In genomic region chr10:44821290-44821689, GRCh38 we compare ENCODE assay signal across 27 cellular contexts.
"Had no signal": no experiment of that assay in that cellular context is flagged by ENCODE, and none has a peak within 500 bp of the region (broad histone marks: within the 10 kb centered on the region; RNA-seq: fewer than 3 reads in every experiment).

No MANE protein-coding gene starts in this region.

- H3K4me3 ChIP-seq: colonic mucosa, esophagus muscularis mucosa, gastroesophageal sphincter, heart left ventricle, hepatocyte, left lung, neural progenitor cell, prostate gland, skin epidermis, spleen, suprapubic skin, transverse colon, upper lobe of right lung, uterus had no signal

- H3K4me3 Mint-ChIP-seq: dendritic cell treated with granulocyte-macrophage colony-stimulating factor and Interleukin-4, amounts not matched to agents 40 ng/mL and 50 ng/mL, for 4 days; naive thymus-derived CD4-positive, alpha-beta T cell; nephron; neural progenitor cell; stimulated activated naive B cell treated with anti-CD40 and anti-IgM and Interleukin-4, amounts not matched to agents 10 μg/mL and 1 μg/mL and 100 μg/mL, for 72 hours; stimulated activated naive CD8-positive, alpha-beta T cell treated with anti-CD3 and anti-CD28 coated beads, Interleukin-15, amount 100 ng/mL, for 72 hours had no signal

- H3K27me3 Mint-ChIP-seq: dendritic cell treated with granulocyte-macrophage colony-stimulating factor and Interleukin-4, amounts not matched to agents 40 ng/mL and 50 ng/mL, for 4 days had no signal

- H3K4me2 ChIP-seq: hepatocyte, neural progenitor cell had no signal

- H3K9me3 Mint-ChIP-seq: dendritic cell treated with granulocyte-macrophage colony-stimulating factor and Interleukin-4, amounts not matched to agents 40 ng/mL and 50 ng/mL, for 4 days; naive thymus-derived CD4-positive, alpha-beta T cell; neural progenitor cell; stimulated activated naive CD8-positive, alpha-beta T cell treated with anti-CD3 and anti-CD28 coated beads, Interleukin-15, amount 100 ng/mL, for 72 hours had no signal

- DNase-seq: colonic mucosa; effector CD8-positive, alpha-beta T cell; foreskin keratinocyte; heart left ventricle; left cardiac atrium; left lung; mesenchymal stem cell; midbrain; naive thymus-derived CD4-positive, alpha-beta T cell; nucleus accumbens; right cardiac atrium; spleen; stimulated activated CD4-positive, alpha-beta T cell treated with anti-CD3 and anti-CD28 coated beads, Interleukin-4, amount 100 ng/mL, for 4 hours; stimulated activated naive B cell treated with anti-CD40 and anti-IgM and Interleukin-4, amounts not matched to agents 10 μg/mL and 1 μg/mL and 100 μg/mL, for 72 hours; stimulated activated naive CD8-positive, alpha-beta T cell treated with anti-CD3 and anti-CD28 coated beads, Interleukin-15, amount 100 ng/mL, for 72 hours; transverse colon; upper lobe of right lung; uterus had no signal

- H3K36me3 ChIP-seq: colonic mucosa, esophagus muscularis mucosa, gastroesophageal sphincter, heart left ventricle, left lung, neural progenitor cell, prostate gland, spleen, suprapubic skin, transverse colon, upper lobe of right lung, uterus had no signal

- H3K27ac ChIP-seq: colonic mucosa, esophagus muscularis mucosa, foreskin keratinocyte, gastroesophageal sphincter, heart left ventricle, hepatocyte, left lung, neural progenitor cell, prostate gland, skin epidermis, spleen, suprapubic skin, transverse colon, upper lobe of right lung, uterus had no signal

- H3K27me3 ChIP-seq: colonic mucosa, foreskin keratinocyte, heart left ventricle, hepatocyte, left lung, neural progenitor cell, suprapubic skin, transverse colon, upper lobe of right lung, uterus had no signal

- H3K27ac Mint-ChIP-seq: dendritic cell treated with granulocyte-macrophage colony-stimulating factor and Interleukin-4, amounts not matched to agents 40 ng/mL and 50 ng/mL, for 4 days; naive thymus-derived CD4-positive, alpha-beta T cell; neural progenitor cell; stimulated activated naive B cell treated with anti-CD40 and anti-IgM and Interleukin-4, amounts not matched to agents 10 μg/mL and 1 μg/mL and 100 μg/mL, for 72 hours; stimulated activated naive CD8-positive, alpha-beta T cell treated with anti-CD3 and anti-CD28 coated beads, Interleukin-15, amount 100 ng/mL, for 72 hours had no signal

- ATAC-seq: foreskin keratinocyte; gastroesophageal sphincter; heart left ventricle; left cardiac atrium; left lung; naive thymus-derived CD4-positive, alpha-beta T cell; right cardiac atrium; stimulated activated naive B cell treated with anti-CD40 and anti-IgM and Interleukin-4, amounts not matched to agents 10 μg/mL and 1 μg/mL and 100 μg/mL, for 72 hours; stimulated activated naive CD8-positive, alpha-beta T cell treated with anti-CD3 and anti-CD28 coated beads, Interleukin-15, amount 100 ng/mL, for 72 hours; upper lobe of right lung had no signal

- H3K4me1 ChIP-seq: colonic mucosa, esophagus muscularis mucosa, foreskin keratinocyte, gastroesophageal sphincter, left lung, prostate gland, spleen, suprapubic skin, transverse colon, upper lobe of right lung, uterus had no signal

- H2AFZ ChIP-seq: hepatocyte, neural progenitor cell had no signal

- H3K9ac ChIP-seq: neural progenitor cell had no signal

- H3K9me3 ChIP-seq: colonic mucosa, esophagus muscularis mucosa, gastroesophageal sphincter, heart left ventricle, left lung, prostate gland, spleen, suprapubic skin, transverse colon, upper lobe of right lung, uterus had no signal

- H3K4me1 Mint-ChIP-seq: naive thymus-derived CD4-positive, alpha-beta T cell; stimulated activated naive B cell treated with anti-CD40 and anti-IgM and Interleukin-4, amounts not matched to agents 10 μg/mL and 1 μg/mL and 100 μg/mL, for 72 hours; stimulated activated naive CD8-positive, alpha-beta T cell treated with anti-CD3 and anti-CD28 coated beads, Interleukin-15, amount 100 ng/mL, for 72 hours had no signal

- H3K36me3 Mint-ChIP-seq: naive thymus-derived CD4-positive, alpha-beta T cell; neural progenitor cell; stimulated activated naive B cell treated with anti-CD40 and anti-IgM and Interleukin-4, amounts not matched to agents 10 μg/mL and 1 μg/mL and 100 μg/mL, for 72 hours had no signal
